8 cellular contexts compared by ENCODE assay signal in the genomic region with DNA sequence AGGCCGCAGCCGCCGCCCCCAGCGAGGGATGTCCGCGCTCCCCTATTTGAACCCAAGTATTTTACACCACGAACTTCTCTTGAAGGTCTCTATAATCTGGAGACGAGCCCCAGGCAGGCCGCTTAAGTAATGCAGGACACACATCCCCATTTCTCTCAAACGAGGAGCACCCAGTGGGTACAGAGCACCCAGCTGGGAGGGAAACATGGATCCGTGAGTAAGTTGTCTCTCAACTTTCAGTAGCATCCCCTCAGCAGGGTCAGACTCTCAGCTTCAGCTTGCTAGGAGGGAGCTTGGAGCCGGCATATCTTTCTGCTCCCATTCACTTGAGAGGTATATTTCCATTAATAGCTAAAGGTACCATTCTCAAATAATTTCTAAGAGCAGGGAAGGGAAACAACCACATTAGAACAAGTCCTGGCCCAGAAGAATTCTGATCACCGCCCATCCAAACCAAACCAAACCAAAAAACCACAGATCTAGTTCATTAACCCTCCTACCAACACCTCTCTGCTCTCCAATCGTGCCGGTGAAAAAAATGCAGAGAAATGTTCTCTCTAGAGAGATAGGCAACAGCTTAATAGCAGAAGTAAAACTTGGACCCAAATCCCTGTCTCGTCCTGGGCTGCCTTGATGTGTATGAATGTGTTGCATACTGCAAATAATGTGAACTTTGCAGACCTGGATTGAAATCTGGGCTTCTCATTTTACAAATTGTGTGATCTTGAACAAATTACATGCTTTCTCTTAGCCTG. TPM values are rescaled to one million over a fixed set of nuclear protein-coding genes. Genes with fewer than 3 reads are reported as not detected.
A peak's percentile ranks its signal among the peaks of the same experiment; 100 is the strongest.
DNase-seq lines count a peak whose midpoint lies in the region; ATAC-seq, FAIRE-seq and TF ChIP-seq lines count a peak whose summit lies in the region.

No MANE protein-coding gene starts in this region.

- TF ChIP-seq POLR2A in Peyer's patch (IDR thresholded peaks at IDR 0.05), result no peak
- TF ChIP-seq POLR2A in H1 (IDR thresholded peaks at IDR 0.05; ENCODE audit: control extremely low read depth in 1 of 2, low read depth in 2 of 2, low read length in 2 of 2), result no peak
- no peak for TF ChIP-seq POLR2A in vagina (IDR thresholded peaks at IDR 0.05)

- no peak overlapping the region for H2AK5ac ChIP-seq in H1 (ENCODE audit: low read depth, low read length)

- H3K9me3 ChIP-seq in Peyer's patch (no peaks in the 10 kb centered on the region), H1 (ENCODE audit: insufficient read depth in 2 of 2, low read depth in 1 of 2, low read length in 1 of 2) (no peaks in the 10 kb centered on the region), vagina (no peaks in the 10 kb centered on the region)

- no peak overlapping the region for H4K8ac ChIP-seq in H1 (ENCODE audit: extremely low read depth, insufficient read depth, low read length)

- TF ChIP-seq EP300 in H1 (IDR thresholded peaks at IDR 0.05; ENCODE audit: borderline replicate concordance in 1 of 2, low read depth in 2 of 2, low read length in 2 of 2), result no peak

- peaks cover 4% of the 10 kb centered on the region for H3K9me3 Mint-ChIP-seq in mesothelial cell of epicardium

- H2BK20ac ChIP-seq in H1 (ENCODE audit: low read length), result no peak overlapping the region

- no peak overlapping the region for H4K5ac ChIP-seq in H1 (ENCODE audit: insufficient read length, low read depth, low read length)

- POLR2A ChIA-PET in H1 (lab: Charles Lee; ENCODE audit: partially characterized antibody), result interaction anchor here (1.0 kb wide), 1 partner anchor 25 kb away, joined by 3 read pairs; no protein-coding TSS in a partner anchor

- H3K9ac ChIP-seq in H1 (replicated peaks in 1 of 4; ENCODE audit: extremely low read depth in 1 of 4, low read depth in 3 of 4, low read length in 3 of 4), result no peak overlapping the region

- peaks cover 2% of the 10 kb centered on the region for H3K23me2 ChIP-seq in H1 (ENCODE audit: low read depth, low read length)

- H3K79me2 ChIP-seq in H1 (ENCODE audit: control insufficient read depth in 1 of 2, insufficient read depth in 2 of 2, low read length in 2 of 2), result no peaks in the 10 kb centered on the region

- H2AFZ ChIP-seq in H1 (ENCODE audit: low read length), result peak overlapping the region; percentile 61

- no peaks in the 10 kb centered on the region for H3K79me1 ChIP-seq in H1 (ENCODE audit: low read depth, low read length)

- ATAC-seq in HG02642 (IDR thresholded peaks at IDR 0.05; ENCODE audit: poor library complexity, unreplicated experiment), result peak; percentile 4

- no peak overlapping the region for H3K56ac ChIP-seq in H1 (replicated peaks; ENCODE audit: insufficient read length, low read depth, low read length)

- H2BK15ac ChIP-seq in H1 (ENCODE audit: low read length), result no peak overlapping the region

- H3K27me3 Mint-ChIP-seq in mesothelial cell of epicardium (ENCODE audit: low read depth), result peaks cover 46% of the 10 kb centered on the region

- peaks cover 0 to 18% (median 2%) of the 10 kb centered on the region in 4 donors for H3K4me1 ChIP-seq in Peyer's patch
- peaks cover 0 to 1% (median 0%) of the 10 kb centered on the region in 4 experiments; a peak in 1 of 7 replicates for H3K4me1 ChIP-seq in H1 (replicated peaks in 1 of 4; ENCODE audit: control insufficient read depth in 3 of 4, insufficient read depth in 4 of 4, low read length in 3 of 4)
- peaks cover 20% of the 10 kb centered on the region for H3K4me1 ChIP-seq in vagina

- FAIRE-seq in H1 (lab: Jason Lieb, UNC), result no peak

- H3K14ac ChIP-seq in H1 (ENCODE audit: insufficient read length), result no peak overlapping the region

- no peaks in the 10 kb centered on the region for H3K36me3 Mint-ChIP-seq in mesothelial cell of epicardium

- H3K27ac Mint-ChIP-seq in mesothelial cell of epicardium, result peak overlapping the region; percentile 47

- peak overlapping the region; percentile 79 to 80 for H3K4me2 ChIP-seq in H1 (ENCODE audit: insufficient read depth in 1 of 2, low read depth in 2 of 2, low read length in 2 of 2)

- H3K27ac ChIP-seq in Peyer's patch (peak overlapping the region; percentile 82 to 95 (median 92)), H1 (ENCODE audit: low read depth, low read length) (no peak overlapping the region), vagina (peak overlapping the region; percentile 92)

- H2BK12ac ChIP-seq in H1 (ENCODE audit: low read depth, low read length), result no peak overlapping the region

- H3K4me3 ChIP-seq in Peyer's patch (peak overlapping the region; percentile 65 to 97 (median 91)), H1 (ENCODE audit: extremely low read depth in 1 of 4, insufficient read depth in 2 of 4, low read depth in 3 of 4, low read length in 4 of 4) (peak overlapping the region; percentile 51 to 93 (median 70)), vagina (peak overlapping the region; percentile 75 to 96)

- whole genome bisulfite sequencing in H1 (ENCODE audit: extremely low coverage in 1 of 2, insufficient coverage in 1 of 2, insufficient read length in 1 of 2, insufficient replicate concordance in 2 of 2, low coverage in 1 of 2, low lambda C conversion rate in 2 of 2, missing lambda C conversion rate in 1 of 2), 2 experiments, result 27% methylated on average over 16 of the region's 16 CpGs; no CpG with 5 or more reads in 1 of the 2 experiments

- intact Hi-C loops in vagina (cut with DNase I), result loop anchor here (5.0 kb wide), 1 partner anchor 204 kb away; no protein-coding TSS in a partner anchor

- H3K4ac ChIP-seq in H1 (replicated peaks; ENCODE audit: insufficient read length, low read depth, low read length), result no peak overlapping the region

- CTCF ChIA-PET in H1 (lab: Charles Lee; ENCODE audit: partially characterized antibody), result interaction anchor here (0.6 to 2.0 kb wide), 12 partner anchors 8 to 202 kb away, joined by 3 to 7 read pairs (median 4); no protein-coding TSS in a partner anchor

- TF ChIP-seq CTCF in Peyer's patch (IDR thresholded peaks at IDR 0.05) (no peak), H1 (IDR thresholded peaks at IDR 0.05; ENCODE audit: control extremely low read depth in 1 of 3, insufficient read depth in 1 of 3, low read depth in 1 of 3, low read length in 3 of 3) (no peak), mesothelial cell of epicardium (IDR thresholded peaks at IDR 0.05; ENCODE audit: unreplicated experiment) (no peak), vagina (IDR thresholded peaks at IDR 0.05) (no peak)

- H3K27me3 ChIP-seq in Peyer's patch (no peaks in the 10 kb centered on the region), H1 (replicated peaks in 1 of 4; ENCODE audit: control insufficient read depth in 3 of 4, extremely low read depth in 1 of 4, insufficient read depth in 3 of 4, low read length in 3 of 4) (peaks cover 4 to 22% (median 14%) of the 10 kb centered on the region in 4 experiments; a peak in 6 of 7 replicates), vagina (no peaks in the 10 kb centered on the region)

- no peak overlapping the region for H3K23ac ChIP-seq in H1 (ENCODE audit: insufficient read length)

- H3K4me1 Mint-ChIP-seq in mesothelial cell of epicardium, result peaks cover 13% of the 10 kb centered on the region

- no peaks in the 10 kb centered on the region for H4K20me1 ChIP-seq in H1 (replicated peaks in 1 of 2; ENCODE audit: control insufficient read depth in 1 of 2, insufficient read depth in 2 of 2, low read length in 2 of 2)

- peak; percentile 17 for DNase-seq in NCI-H345 treated with DMSO at 0.1 percent for 48 hours (lab: John Stamatoyannopoulos, UW; ENCODE audit: unreplicated experiment)
- DNase-seq in NCI-H345 (lab: John Stamatoyannopoulos, UW), result no peak
- peak in 1 of 3 donors; percentile 28 for DNase-seq in Peyer's patch
- no peak for DNase-seq in H1 (ENCODE audit: low read depth in 1 of 2, low spot score in 2 of 2)
- no peak for DNase-seq in mesothelial cell of epicardium (ENCODE audit: low spot score in 2 of 2, unreplicated experiment in 2 of 2)
- DNase-seq in vagina (ENCODE audit: extremely low spot score in 2 of 2), result no peak
- no peak for DNase-seq in DMS114 treated with DMSO at 0.1 percent for 48 hours (lab: John Stamatoyannopoulos, UW; ENCODE audit: unreplicated experiment)

- H4K91ac ChIP-seq in H1 (replicated peaks; ENCODE audit: insufficient read length, low read length), result no peak overlapping the region

- H2BK120ac ChIP-seq in H1 (replicated peaks; ENCODE audit: low read depth, low read length), result no peak overlapping the region

- peak overlapping the region; percentile 85 for H3K4me3 Mint-ChIP-seq in mesothelial cell of epicardium

- H3K18ac ChIP-seq in H1 (ENCODE audit: extremely low read depth, low read length), result no peak overlapping the region

- no peak overlapping the region for H2BK5ac ChIP-seq in H1 (ENCODE audit: low read depth, low read length)

- H3K36me3 ChIP-seq in Peyer's patch (no peaks in the 10 kb centered on the region), H1 (ENCODE audit: control insufficient read depth in 2 of 4, insufficient read depth in 4 of 4, low read length in 3 of 4) (no peaks in the 10 kb centered on the region), vagina (no peaks in the 10 kb centered on the region)

- TF ChIP-seq RAD21 in H1 (IDR thresholded peaks at IDR 0.05 in 1 of 2, conservative IDR thresholded peaks at IDR 0.05 in 1 of 2; ENCODE audit: low read depth in 2 of 2, low read length in 2 of 2), result no peak

TF ChIP-seq in H1, 55 proteins besides CTCF, POLR2A, EP300 and RAD21:
- TF ChIP-seq RNF2 (IDR thresholded peaks at IDR 0.05; ENCODE audit: borderline replicate concordance, low read depth, low read length, missing control alignments, poor library complexity, severe bottlenecking) (no peak), HDAC6 (IDR thresholded peaks at IDR 0.05; ENCODE audit: low read depth, low read length) (no peak), YY1 (IDR thresholded peaks at IDR 0.05; ENCODE audit: low read depth, low read length) (no peak), EZH2 (IDR thresholded peaks at IDR 0.05; ENCODE audit: low read depth, low read length, severe bottlenecking) (peak; percentile 25)
TF ChIP-seq in H1: peak in this region for 1.

RNA-seq across cellular contexts. Expression of a gene that starts 0.9 kb away (rescaled TPM):
- total RNA-seq in Peyer's patch (10 to 100 TPM; 11.6 to 28.5 (median 22.5) TPM), mesothelial cell of epicardium (8.6 to 8.9 TPM (median 8.6 TPM) in 3 replicates), vagina (13.5 TPM)
- total RNA-seq in H1 (2021; fragmentation: NEBNext Ultra II Directional; extraction: Animal tissue kit (Norgen Biotek cat#: 25700)), result 2.1 and 2.3 TPM in 2 replicates
- 0.63 and 1.2 TPM in 2 replicates for polyA plus RNA-seq in H1 (2011; rRNA removed)
- 1.1 TPM for polyA plus RNA-seq in H1 (2011; cell fraction: cytosol; rRNA removed)
- polyA plus RNA-seq in H1 (2011; cell fraction: nucleus; rRNA removed), result 0.67 TPM
- 1.6 to 1.9 TPM (median 1.8 TPM) in 4 replicates for polyA plus RNA-seq in H1 (2012, experiment 1 of 2)
- 0.14 TPM for polyA plus RNA-seq in H1 (2012, experiment 2 of 2)
- polyA plus RNA-seq in H1 (2013, experiment 1 of 2), result 1.7 TPM
- polyA plus RNA-seq in H1 (2013, experiment 2 of 2), result 1.5 TPM
- 1.5 and 2.4 TPM in 2 replicates for polyA minus RNA-seq in H1 (2011; rRNA and poly(A)+ RNA removed)
- polyA minus RNA-seq in H1 (2011; cell fraction: cytosol; rRNA and poly(A)+ RNA removed), result 0.73 TPM
- 2.1 TPM for polyA minus RNA-seq in H1 (2011; cell fraction: nucleus; rRNA and poly(A)+ RNA removed)
